In the genomic region with DNA sequence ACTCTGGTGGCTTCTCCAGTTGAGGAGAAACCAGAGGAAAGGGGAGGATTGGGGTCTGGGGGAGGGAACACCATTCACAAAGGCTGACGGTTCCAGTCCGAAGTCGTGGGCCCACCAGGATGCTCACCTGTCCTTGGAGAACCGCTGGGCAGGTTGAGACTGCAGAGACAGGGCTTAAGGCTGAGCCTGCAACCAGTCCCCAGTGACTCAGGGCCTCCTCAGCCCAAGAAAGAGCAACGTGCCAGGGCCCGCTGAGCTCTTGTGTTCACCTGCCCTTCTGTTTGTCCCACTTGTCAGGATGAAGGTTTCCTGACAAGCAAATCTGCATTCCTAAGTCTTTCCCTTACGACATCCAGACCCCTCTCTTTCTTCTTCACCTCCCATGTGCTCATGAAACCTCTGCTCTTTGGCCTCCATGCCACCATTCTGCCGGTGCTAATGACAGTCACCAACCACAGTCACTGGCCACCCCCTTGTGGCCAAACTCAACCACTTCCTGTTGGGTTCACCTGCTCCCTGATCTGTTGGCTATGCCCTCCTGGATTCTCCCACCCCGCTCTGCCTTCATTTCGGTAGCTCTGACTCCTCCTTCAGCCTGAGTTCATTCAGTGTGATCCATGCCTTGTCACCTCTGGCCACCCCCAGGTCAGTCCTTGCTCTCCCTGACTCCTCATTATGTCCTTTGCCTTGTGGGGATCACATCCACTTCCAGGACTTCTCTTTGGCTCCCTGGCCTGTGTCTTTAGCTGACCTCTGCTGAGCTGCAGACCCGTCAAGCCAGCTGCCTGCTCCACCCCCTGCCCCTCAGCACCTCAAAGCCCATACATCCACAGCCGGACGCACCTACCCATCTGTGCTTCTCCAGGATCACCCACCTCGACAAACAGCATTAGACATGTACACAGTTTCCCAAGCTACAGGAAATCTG, we compare ENCODE assay signal across 1 cellular context.
TF ChIP-seq lines count a peak whose summit lies in the region.

No MANE protein-coding gene starts in this region.

TF ChIP-seq in K562, 482 proteins besides CTCF, POLR2A, EP300 and RAD21:
- TF ChIP-seq, protein P1, sequence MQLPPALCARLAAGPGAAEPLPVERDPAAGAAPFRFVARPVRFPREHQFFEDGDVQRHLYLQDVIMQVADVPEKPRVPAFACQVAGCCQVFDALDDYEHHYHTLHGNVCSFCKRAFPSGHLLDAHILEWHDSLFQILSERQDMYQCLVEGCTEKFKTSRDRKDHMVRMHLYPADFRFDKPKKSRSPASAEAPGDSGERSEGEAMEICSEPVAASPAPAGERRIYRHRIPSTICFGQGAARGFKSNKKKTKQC (CRISPR knock-in tag; IDR thresholded peaks at IDR 0.05) = no peak
- TF ChIP-seq, protein P2, sequence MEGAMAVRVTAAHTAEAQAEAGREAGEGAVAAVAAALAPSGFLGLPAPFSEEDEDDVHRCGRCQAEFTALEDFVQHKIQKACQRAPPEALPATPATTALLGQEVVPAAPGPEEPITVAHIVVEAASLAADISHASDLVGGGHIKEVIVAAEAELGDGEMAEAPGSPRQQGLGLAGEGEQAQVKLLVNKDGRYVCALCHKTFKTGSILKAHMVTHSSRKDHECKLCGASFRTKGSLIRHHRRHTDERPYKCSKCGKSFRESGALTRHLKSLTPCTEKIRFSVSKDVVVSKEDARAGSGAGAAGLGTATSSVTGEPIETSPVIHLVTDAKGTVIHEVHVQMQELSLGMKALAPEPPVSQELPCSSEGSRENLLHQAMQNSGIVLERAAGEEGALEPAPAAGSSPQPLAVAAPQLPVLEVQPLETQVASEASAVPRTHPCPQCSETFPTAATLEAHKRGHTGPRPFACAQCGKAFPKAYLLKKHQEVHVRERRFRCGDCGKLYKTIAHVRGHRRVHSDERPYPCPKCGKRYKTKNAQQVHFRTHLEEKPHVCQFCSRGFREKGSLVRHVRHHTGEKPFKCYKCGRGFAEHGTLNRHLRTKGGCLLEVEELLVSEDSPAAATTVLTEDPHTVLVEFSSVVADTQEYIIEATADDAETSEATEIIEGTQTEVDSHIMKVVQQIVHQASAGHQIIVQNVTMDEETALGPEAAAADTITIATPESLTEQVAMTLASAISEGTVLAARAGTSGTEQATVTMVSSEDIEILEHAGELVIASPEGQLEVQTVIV (CRISPR knock-in tag; IDR thresholded peaks at IDR 0.05; ENCODE audit: borderline replicate concordance) = no peak
- TF ChIP-seq ETV5 (CRISPR knock-in tag; IDR thresholded peaks at IDR 0.05; ENCODE audit: low read depth) (peak; percentile 57; the same call in 1 of the 2 replicates), ZNF507 (tag; conservative IDR thresholded peaks at IDR 0.05) (no peak), GTF2E2 (tag; IDR thresholded peaks at IDR 0.05) (no peak), NCOA4 (IDR thresholded peaks at IDR 0.05; ENCODE audit: partially characterized antibody) (no peak), GABPA (tag; conservative IDR thresholded peaks at IDR 0.05; ENCODE audit: low read depth) (0 out of 2 replicates have a peak, but pooled peaks have one; percentile 29), MTA3 (IDR thresholded peaks at IDR 0.05; ENCODE audit: borderline replicate concordance) (no peak), ASH1L (IDR thresholded peaks at IDR 0.05; ENCODE audit: borderline replicate concordance, low read depth, partially characterized antibody) (no peak), ETV1 (tag; conservative IDR thresholded peaks at IDR 0.05; ENCODE audit: low read depth) (peak; percentile 56; the same call in 1 of the 2 replicates), YY1 (IDR thresholded peaks at IDR 0.05; ENCODE audit: borderline replicate concordance in 1 of 3, control insufficient read depth in 1 of 3, extremely low read depth in 1 of 3, insufficient read depth in 3 of 3, insufficient read length in 1 of 3, insufficient replicate concordance in 2 of 3, low read depth in 1 of 3, low read length in 2 of 3) (peak in 1 of 3 experiments; percentile 46), SPI1 (IDR thresholded peaks at IDR 0.05; ENCODE audit: borderline replicate concordance, low read depth, low read length) (peak; percentile 69), RBM22 (IDR thresholded peaks at IDR 0.05; ENCODE audit: low read depth, low read length, poor library complexity, severe bottlenecking) (no peak), TRIM24 (IDR thresholded peaks at IDR 0.05) (no peak), STAG1 (CRISPR knock-in tag; IDR thresholded peaks at IDR 0.05; ENCODE audit: borderline replicate concordance) (no peak), MYC (IDR thresholded peaks at IDR 0.05; ENCODE audit: low read depth, low read length) (0 out of 2 replicates have a peak, but pooled peaks have one; percentile 24), MYC (CRISPR knock-in tag; IDR thresholded peaks at IDR 0.05; ENCODE audit: borderline replicate concordance, low read depth) (no peak), CC2D1A (IDR thresholded peaks at IDR 0.05) (peak; percentile 12; the same call in 1 of the 2 replicates), EHMT2 (IDR thresholded peaks at IDR 0.05) (peak; percentile 62; the same call in 1 of the 2 replicates), SMC3 (conservative IDR thresholded peaks at IDR 0.05; ENCODE audit: insufficient read depth, low read depth, low read length) (peak; percentile 63), ZNF24 (IDR thresholded peaks at IDR 0.05) (no peak), ZFP1 (CRISPR knock-in tag; IDR thresholded peaks at IDR 0.05) (no peak), PCBP1 (IDR thresholded peaks at IDR 0.05; ENCODE audit: low read depth, low read length, poor library complexity, severe bottlenecking) (no peak), NELFE (IDR thresholded peaks at IDR 0.05; ENCODE audit: insufficient read depth, insufficient read length) (no peak), ARNT (IDR thresholded peaks at IDR 0.05) (0 out of 4 replicates have a peak, but pooled peaks of 1 of the 2 experiments have one; percentile 46), ZNF232 (CRISPR knock-in tag; IDR thresholded peaks at IDR 0.05) (no peak)
- TF ChIP-seq, protein P3, sequence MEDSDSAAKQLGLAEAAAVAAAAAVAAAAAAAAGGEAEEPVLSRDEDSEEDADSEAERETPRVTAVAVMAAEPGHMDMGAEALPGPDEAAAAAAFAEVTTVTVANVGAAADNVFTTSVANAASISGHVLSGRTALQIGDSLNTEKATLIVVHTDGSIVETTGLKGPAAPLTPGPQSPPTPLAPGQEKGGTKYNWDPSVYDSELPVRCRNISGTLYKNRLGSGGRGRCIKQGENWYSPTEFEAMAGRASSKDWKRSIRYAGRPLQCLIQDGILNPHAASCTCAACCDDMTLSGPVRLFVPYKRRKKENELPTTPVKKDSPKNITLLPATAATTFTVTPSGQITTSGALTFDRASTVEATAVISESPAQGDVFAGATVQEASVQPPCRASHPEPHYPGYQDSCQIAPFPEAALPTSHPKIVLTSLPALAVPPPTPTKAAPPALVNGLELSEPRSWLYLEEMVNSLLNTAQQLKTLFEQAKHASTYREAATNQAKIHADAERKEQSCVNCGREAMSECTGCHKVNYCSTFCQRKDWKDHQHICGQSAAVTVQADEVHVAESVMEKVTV (CRISPR knock-in tag; IDR thresholded peaks at IDR 0.05) = 0 out of 2 replicates have a peak, but pooled peaks have one; percentile 36
- TF ChIP-seq, protein P4, sequence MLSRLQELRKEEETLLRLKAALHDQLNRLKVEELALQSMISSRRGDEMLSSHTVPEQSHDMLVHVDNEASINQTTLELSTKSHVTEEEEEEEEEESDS (CRISPR knock-in tag; IDR thresholded peaks at IDR 0.05) = no peak
- TF ChIP-seq, protein P5, sequence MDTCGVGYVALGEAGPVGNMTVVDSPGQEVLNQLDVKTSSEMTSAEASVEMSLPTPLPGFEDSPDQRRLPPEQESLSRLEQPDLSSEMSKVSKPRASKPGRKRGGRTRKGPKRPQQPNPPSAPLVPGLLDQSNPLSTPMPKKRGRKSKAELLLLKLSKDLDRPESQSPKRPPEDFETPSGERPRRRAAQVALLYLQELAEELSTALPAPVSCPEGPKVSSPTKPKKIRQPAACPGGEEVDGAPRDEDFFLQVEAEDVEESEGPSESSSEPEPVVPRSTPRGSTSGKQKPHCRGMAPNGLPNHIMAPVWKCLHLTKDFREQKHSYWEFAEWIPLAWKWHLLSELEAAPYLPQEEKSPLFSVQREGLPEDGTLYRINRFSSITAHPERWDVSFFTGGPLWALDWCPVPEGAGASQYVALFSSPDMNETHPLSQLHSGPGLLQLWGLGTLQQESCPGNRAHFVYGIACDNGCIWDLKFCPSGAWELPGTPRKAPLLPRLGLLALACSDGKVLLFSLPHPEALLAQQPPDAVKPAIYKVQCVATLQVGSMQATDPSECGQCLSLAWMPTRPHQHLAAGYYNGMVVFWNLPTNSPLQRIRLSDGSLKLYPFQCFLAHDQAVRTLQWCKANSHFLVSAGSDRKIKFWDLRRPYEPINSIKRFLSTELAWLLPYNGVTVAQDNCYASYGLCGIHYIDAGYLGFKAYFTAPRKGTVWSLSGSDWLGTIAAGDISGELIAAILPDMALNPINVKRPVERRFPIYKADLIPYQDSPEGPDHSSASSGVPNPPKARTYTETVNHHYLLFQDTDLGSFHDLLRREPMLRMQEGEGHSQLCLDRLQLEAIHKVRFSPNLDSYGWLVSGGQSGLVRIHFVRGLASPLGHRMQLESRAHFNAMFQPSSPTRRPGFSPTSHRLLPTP (IDR thresholded peaks at IDR 0.05; ENCODE audit: borderline replicate concordance, extremely low read depth, insufficient read length) = no peak
- TF ChIP-seq, protein P6, sequence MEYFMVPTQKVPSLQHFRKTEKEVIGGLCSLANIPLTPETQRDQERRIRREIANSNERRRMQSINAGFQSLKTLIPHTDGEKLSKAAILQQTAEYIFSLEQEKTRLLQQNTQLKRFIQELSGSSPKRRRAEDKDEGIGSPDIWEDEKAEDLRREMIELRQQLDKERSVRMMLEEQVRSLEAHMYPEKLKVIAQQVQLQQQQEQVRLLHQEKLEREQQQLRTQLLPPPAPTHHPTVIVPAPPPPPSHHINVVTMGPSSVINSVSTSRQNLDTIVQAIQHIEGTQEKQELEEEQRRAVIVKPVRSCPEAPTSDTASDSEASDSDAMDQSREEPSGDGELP (CRISPR knock-in tag; IDR thresholded peaks at IDR 0.05; ENCODE audit: borderline replicate concordance) = peak; percentile 33; the same call in 1 of the 2 replicates
